In genomic region chr3:191958980-191959671, GRCh38 we compare ENCODE assay signal across 9 cellular contexts.
DNase-seq lines count a peak whose midpoint lies in the region; ATAC-seq and TF ChIP-seq lines count a peak whose summit lies in the region.
"Had no signal": no experiment of that assay in that cellular context is flagged by ENCODE, and none has a peak within 500 bp of the region (broad histone marks: within the 10 kb centered on the region; RNA-seq: fewer than 3 reads in every experiment).

No MANE protein-coding gene starts in this region.

- no TSS peak for BruUV-seq in Calu3 (replicated peaks; lab: Mats Ljungman, UMichigan)

- H3K9me3 Mint-ChIP-seq in Calu3 (ENCODE audit: low read depth, unreplicated experiment), result no peaks in the 10 kb centered on the region
- no peaks in the 10 kb centered on the region for H3K9me3 Mint-ChIP-seq in activated CD4-positive, alpha-beta T cell treated with anti-CD3 and anti-CD28 coated beads, Interleukin-2, amount 10 ng/mL, durations not matched to agents 7 days and 5 days

- CTCF ChIA-PET in Calu3 (lab: Charles Lee), result interaction anchor here (0.7 to 0.8 kb wide), 2 partner anchors 22 to 338 kb away, joined by 6 read pairs; no protein-coding TSS in a partner anchor
- CTCF ChIA-PET in activated CD4-positive, alpha-beta T cell treated with anti-CD3 and anti-CD28 coated beads, Interleukin-2, amount 10 ng/mL, durations not matched to agents 7 days and 5 days (lab: Charles Lee), result no interaction called here

- no peaks in the 10 kb centered on the region for H3K36me3 ChIP-seq in tibial artery

- no peaks in the 10 kb centered on the region for H3K4me1 ChIP-seq in tibial artery

- TF ChIP-seq CTCF in Calu3 (IDR thresholded peaks at IDR 0.05; ENCODE audit: unreplicated experiment) (no peak), GM13977 (IDR thresholded peaks at IDR 0.05; ENCODE audit: extremely low read depth, insufficient read depth, missing control alignments) (no peak), tibial artery (IDR thresholded peaks at IDR 0.05) (no peak)

- no peaks in the 10 kb centered on the region for H3K9me3 ChIP-seq in tibial artery

- no peak overlapping the region for H3K27ac ChIP-seq in tibial artery

- DNase-seq in Calu3 (no peak), NCI-H2029 treated with DMSO at 0.1 percent for 48 hours (lab: John Stamatoyannopoulos, UW) (peak; percentile 60), DMS 273 (lab: John Stamatoyannopoulos, UW; ENCODE audit: unreplicated experiment) (no peak), GM13977 (ENCODE audit: low spot score) (no peak), tibial artery (no peak)
- no peak for DNase-seq in activated CD4-positive, alpha-beta T cell treated with anti-CD3 and anti-CD28 coated beads, Interleukin-2, amount 10 ng/mL, durations not matched to agents 7 days and 5 days
- DNase-seq: posterior cingulate gyrus had no signal

- H3K27me3 Mint-ChIP-seq in Calu3 (ENCODE audit: unreplicated experiment), result no peaks in the 10 kb centered on the region
- no peaks in the 10 kb centered on the region for H3K27me3 Mint-ChIP-seq in activated CD4-positive, alpha-beta T cell treated with anti-CD3 and anti-CD28 coated beads, Interleukin-2, amount 10 ng/mL, durations not matched to agents 7 days and 5 days

- POLR2A ChIA-PET in activated CD4-positive, alpha-beta T cell treated with anti-CD3 and anti-CD28 coated beads, Interleukin-2, amount 10 ng/mL, durations not matched to agents 7 days and 5 days (lab: Charles Lee), result no interaction called here

- intact Hi-C loops in Calu3 (cut with micrococcal nuclease; ENCODE audit: unreplicated experiment), result loop anchor here (5.0 kb wide), 1 partner anchor 527 kb away; no protein-coding TSS in a partner anchor
- intact Hi-C loops in tibial artery (cut with DNase I; ENCODE audit: low total_unique reads), result no loop called here

- no peak overlapping the region for H3K4me3 Mint-ChIP-seq in Calu3 (ENCODE audit: low read depth, unreplicated experiment)
- H3K4me3 Mint-ChIP-seq in activated CD4-positive, alpha-beta T cell treated with anti-CD3 and anti-CD28 coated beads, Interleukin-2, amount 10 ng/mL, durations not matched to agents 7 days and 5 days, result no peak overlapping the region

- ATAC-seq in GM19395 (IDR thresholded peaks at IDR 0.05; ENCODE audit: unreplicated experiment) (peak; percentile 70), HG02885 (IDR thresholded peaks at IDR 0.05; ENCODE audit: poor library complexity, unreplicated experiment) (peak; percentile 54)

- no peaks in the 10 kb centered on the region for H3K36me3 Mint-ChIP-seq in Calu3 (ENCODE audit: insufficient read depth, unreplicated experiment)
- no peaks in the 10 kb centered on the region for H3K36me3 Mint-ChIP-seq in activated CD4-positive, alpha-beta T cell treated with anti-CD3 and anti-CD28 coated beads, Interleukin-2, amount 10 ng/mL, durations not matched to agents 7 days and 5 days (ENCODE audit: low read depth)

- H3K4me3 ChIP-seq in tibial artery, result no peak overlapping the region

- in situ Hi-C loops in GM13977 (cut with MboI; ENCODE audit: low pct_unique_long_range_greater_than_20kb, low sequenced_read_pairs, unreplicated experiment), result no loop called here

- peaks cover 16% of the 10 kb centered on the region for H3K4me1 Mint-ChIP-seq in Calu3 (ENCODE audit: low read depth, unreplicated experiment)
- no peaks in the 10 kb centered on the region for H3K4me1 Mint-ChIP-seq in activated CD4-positive, alpha-beta T cell treated with anti-CD3 and anti-CD28 coated beads, Interleukin-2, amount 10 ng/mL, durations not matched to agents 7 days and 5 days

- H3K27ac Mint-ChIP-seq in Calu3 (ENCODE audit: unreplicated experiment), result peak overlapping the region; percentile 11
- H3K27ac Mint-ChIP-seq in activated CD4-positive, alpha-beta T cell treated with anti-CD3 and anti-CD28 coated beads, Interleukin-2, amount 10 ng/mL, durations not matched to agents 7 days and 5 days, result no peak overlapping the region

- no peaks in the 10 kb centered on the region for H3K27me3 ChIP-seq in tibial artery
